In genomic region chr1:180515857-180516388, GRCh38 we compare ENCODE assay signal across 8 cellular contexts. TPM values are rescaled to one million over a fixed set of nuclear protein-coding genes. Genes with fewer than 3 reads are reported as not detected.
DNase-seq lines count a peak whose midpoint lies in the region; ATAC-seq and TF ChIP-seq lines count a peak whose summit lies in the region.

No MANE protein-coding gene starts in this region.

- H3K9me3 Mint-ChIP-seq in natural killer cell = no peaks in the 10 kb centered on the region

- H3K79me2 ChIP-seq in OCI-LY3 (ENCODE audit: low read length) = no peaks in the 10 kb centered on the region

- intact Hi-C loops in natural killer cell (cut with micrococcal nuclease) = loop anchor here (1.0 to 5.0 kb wide), 3 partner anchors 346 to 650 kb away; no protein-coding TSS in a partner anchor

- 8% methylated on average over 8 of the region's 8 CpGs for WGBS in suprapubic skin

- peaks cover 14 to 19% of the 10 kb centered on the region in 2 donors for H3K27me3 Mint-ChIP-seq in natural killer cell (ENCODE audit: low read depth in 2 of 2)

- H3K4me1 ChIP-seq in OCI-LY3 (ENCODE audit: low read length) (peaks cover 5% of the 10 kb centered on the region), suprapubic skin (peaks cover 6% of the 10 kb centered on the region)

- H3K27ac ChIP-seq in OCI-LY3 (ENCODE audit: low read length) (no peak overlapping the region), suprapubic skin (no peak overlapping the region)

- DNase-seq in DMS153 (lab: John Stamatoyannopoulos, UW) = peak; percentile 76
- DNase-seq in Jurkat, Clone E6-1 (ENCODE audit: low read depth, low spot score) = peak; percentile 57
- DNase-seq in activated T-cell treated with anti-CD3 and anti-CD28 coated beads for 1 hour (ENCODE audit: low read depth) = peak; percentile 34
- DNase-seq in erythroblast (lab: John Stamatoyannopoulos, UW) = peak; percentile 76 to 89
- peak; percentile 23 for DNase-seq in natural killer cell
- DNase-seq in suprapubic skin (ENCODE audit: low spot score in 2 of 2) = no peak

- no peaks in the 10 kb centered on the region for H3K4me1 Mint-ChIP-seq in natural killer cell

- TF ChIP-seq EP300 in suprapubic skin (IDR thresholded peaks at IDR 0.05) = no peak

- TF ChIP-seq CTCF in OCI-LY3 (IDR thresholded peaks at IDR 0.05; ENCODE audit: low read depth, low read length) = peak; percentile 90
- peak; percentile 87 for TF ChIP-seq CTCF in natural killer cell (IDR thresholded peaks at IDR 0.05)
- TF ChIP-seq CTCF in suprapubic skin (IDR thresholded peaks at IDR 0.05) = peak; percentile 64 to 71

- no peaks in the 10 kb centered on the region for H3K36me3 Mint-ChIP-seq in natural killer cell

- no peak overlapping the region for H3K4me3 Mint-ChIP-seq in natural killer cell

- H3K27me3 ChIP-seq in OCI-LY3 (ENCODE audit: low read depth, low read length) (0 out of 2 replicates have a peak, but pooled peaks cover 9% of the 10 kb centered on the region), suprapubic skin (no peaks in the 10 kb centered on the region)

- peak overlapping the region; percentile 40 for H3K4me2 ChIP-seq in OCI-LY3 (ENCODE audit: low read length)

- H3K4me3 ChIP-seq in Jurkat, Clone E6-1 (ENCODE audit: low read length) = no peak overlapping the region
- H3K4me3 ChIP-seq in OCI-LY3 (ENCODE audit: low read length) (no peak overlapping the region), suprapubic skin (no peak overlapping the region)

- H3K27ac Mint-ChIP-seq in natural killer cell = no peak overlapping the region

- TF ChIP-seq POLR2A in erythroblast (IDR thresholded peaks at IDR 0.05; ENCODE audit: low read length) (no peak), suprapubic skin (IDR thresholded peaks at IDR 0.05) (no peak)

- ATAC-seq in GM21526 (IDR thresholded peaks at IDR 0.05; ENCODE audit: low FRiP score, unreplicated experiment) = peak; percentile 93
- peak; percentile 88 to 98 (median 91) for ATAC-seq in natural killer cell

- H3K9ac ChIP-seq in OCI-LY3 (ENCODE audit: low read length) = peak overlapping the region; percentile 19

- H4K20me1 ChIP-seq in OCI-LY3 (ENCODE audit: insufficient read depth, low read length) = no peaks in the 10 kb centered on the region

- H3K36me3 ChIP-seq in OCI-LY3 (replicated peaks; ENCODE audit: low read depth, low read length) (no peaks in the 10 kb centered on the region), suprapubic skin (no peaks in the 10 kb centered on the region)

- no peaks in the 10 kb centered on the region for H3K9me3 ChIP-seq in OCI-LY3 (ENCODE audit: insufficient read depth, low read length)
- H3K9me3 ChIP-seq in suprapubic skin = no peaks in the 10 kb centered on the region

- peak overlapping the region; percentile 79 for H2AFZ ChIP-seq in OCI-LY3 (ENCODE audit: low read depth, low read length)

RNA-seq across cellular contexts. Expression of gene ACBD6, which starts 13.5 kb away (rescaled TPM):
- polyA plus RNA-seq in Jurkat, Clone E6-1 (2012; ENCODE audit: insufficient read depth, insufficient read length) = 74.2 TPM
- total RNA-seq in natural killer cell (10 to 100 TPM; 29.8 to 47.3 (median 41.9) TPM), suprapubic skin (10 to 100 TPM; 26.5 to 38.5 (median 33.3) TPM)

RNA-seq across cellular contexts. Expression of gene OVAAL, which starts 42.8 kb away (rescaled TPM):
- polyA plus RNA-seq in Jurkat, Clone E6-1 (2012; ENCODE audit: insufficient read depth, insufficient read length) = not detected
- total RNA-seq in natural killer cell (not detected), suprapubic skin (not detected)

Comparison
In these comparisons a context has a peak if more than half of its experiments do, and no peak if none do; other contexts are left out.
1. DNase-seq: peak in DMS153 (single experiment), Jurkat, Clone E6-1 (single experiment), activated T-cell treated with anti-CD3 and anti-CD28 coated beads for 1 hour (single experiment), erythroblast (2 of 2) and natural killer cell (single experiment); none in suprapubic skin (0 of 2).
2. Peak in every context shown above with its lines, with median percentiles within 50 percentile points of each other: CTCF ChIP-seq.